Comparison of ENCODE assay signal across 10 cellular contexts in genomic region chr5:55636711-55637110, GRCh38.
A peak's percentile ranks its signal among the peaks of the same experiment; 100 is the strongest.
DNase-seq lines count a peak whose midpoint lies in the region; ATAC-seq and TF ChIP-seq lines count a peak whose summit lies in the region.
"Had no signal": no experiment of that assay in that cellular context is flagged by ENCODE, and none has a peak within 500 bp of the region (broad histone marks: within the 10 kb centered on the region; RNA-seq: fewer than 3 reads in every experiment).

No MANE protein-coding gene starts in this region.

- H3K4me3 ChIP-seq in LNCaP clone FGC (ENCODE audit: low read depth, low read length): no peak overlapping the region
- no peak overlapping the region for H3K4me3 ChIP-seq in liver (ENCODE audit: low read depth in 1 of 3, low read length in 3 of 3)
- no peak overlapping the region for H3K4me3 ChIP-seq in tibial nerve
- H3K4me3 ChIP-seq: GM12878 had no signal

- peak overlapping the region; percentile 7 for H3K27ac Mint-ChIP-seq in central memory CD8-positive, alpha-beta T cell (ENCODE audit: low read depth)
- no peak overlapping the region for H3K27ac Mint-ChIP-seq in activated CD4-positive, alpha-beta T cell treated with anti-CD3 and anti-CD28 coated beads, Interleukin-2, amount 10 ng/mL, durations not matched to agents 24 days and 14 days

- TF ChIP-seq RAD21 in liver (IDR thresholded peaks at IDR 0.05): peak; percentile 45 to 65

- intact Hi-C loops in activated CD4-positive, alpha-beta T cell treated with anti-CD3 and anti-CD28 coated beads, Interleukin-2, amount 10 ng/mL, durations not matched to agents 24 days and 14 days (cut with micrococcal nuclease): no loop called here

- ATAC-seq in central memory CD8-positive, alpha-beta T cell (replicated peaks; ENCODE audit: extremely low read depth, poor library complexity, severe bottlenecking): no peak
- no peak for ATAC-seq in GM21717 (IDR thresholded peaks at IDR 0.05; ENCODE audit: unreplicated experiment)
- ATAC-seq: GM12878 had no signal

- TF ChIP-seq CTCF in LNCaP clone FGC (IDR thresholded peaks at IDR 0.05; ENCODE audit: control insufficient read depth, extremely low read depth, insufficient read depth) (no peak), liver (IDR thresholded peaks at IDR 0.05; ENCODE audit: low read depth, low read length, missing input control) (no peak), tibial nerve (IDR thresholded peaks at IDR 0.05) (no peak)

- H3K4me1 ChIP-seq in liver (ENCODE audit: control insufficient read depth in 4 of 4, insufficient read depth in 4 of 4, low read length in 3 of 4) (peaks cover 4 to 48% (median 21%) of the 10 kb centered on the region in 4 donors), tibial nerve (peaks cover 0 to 58% (median 40%) of the 10 kb centered on the region in 4 donors)

- 11% methylated on average over 3 of the region's 3 CpGs for WGBS in liver
- 3 to 27% methylated on average over 3 of the region's 3 CpGs for WGBS in tibial nerve, 2 donors

- H3K9me3 ChIP-seq in liver (ENCODE audit: control insufficient read depth in 4 of 4, low read length in 3 of 4): no peaks in the 10 kb centered on the region
- no peaks in the 10 kb centered on the region for H3K9me3 ChIP-seq in tibial nerve

- H3K27ac ChIP-seq in liver (ENCODE audit: low read depth in 1 of 2, low read length in 2 of 2) (peak overlapping the region; percentile 88 to 96), tibial nerve (peak overlapping the region; percentile 20 to 70 (median 55))

- H3K36me3 ChIP-seq in liver (ENCODE audit: control insufficient read depth in 4 of 4, insufficient read depth in 3 of 4, low read depth in 1 of 4, low read length in 3 of 4) (no peaks in the 10 kb centered on the region), tibial nerve (peaks cover 0 to 4% (median 0%) of the 10 kb centered on the region in 3 donors)

- peak in 1 of 2 donors; percentile 38 for TF ChIP-seq EP300 in tibial nerve (IDR thresholded peaks at IDR 0.05)

- H3K27me3 ChIP-seq in liver (ENCODE audit: control insufficient read depth in 4 of 4, insufficient read depth in 4 of 4, low read length in 3 of 4): no peaks in the 10 kb centered on the region
- no peaks in the 10 kb centered on the region for H3K27me3 ChIP-seq in tibial nerve

- DNase-seq in LNCaP clone FGC (ENCODE audit: low read depth): peak; percentile 59
- no peak for DNase-seq in central memory CD8-positive, alpha-beta T cell (ENCODE audit: low spot score in 2 of 2)
- peak in 1 of 2 donors; percentile 68 for DNase-seq in tibial nerve (ENCODE audit: low spot score in 2 of 2)
- no peak for DNase-seq in stimulated activated CD8-positive, alpha-beta memory T cell treated with anti-CD3 and anti-CD28 coated beads, Interleukin-4, amount 100 ng/mL, for 48 hours
- DNase-seq in NCI-H2171 treated with DMSO at 0.1 percent for 48 hours (lab: John Stamatoyannopoulos, UW): no peak
- DNase-seq in activated CD4-positive, alpha-beta T cell treated with anti-CD3 and anti-CD28 coated beads, Interleukin-2, amount 10 ng/mL, durations not matched to agents 24 days and 14 days: no peak
- DNase-seq: amniotic stem cell had no signal

- peaks cover 12% of the 10 kb centered on the region for H3K36me3 Mint-ChIP-seq in central memory CD8-positive, alpha-beta T cell (ENCODE audit: insufficient read depth)
- peaks cover 19% of the 10 kb centered on the region for H3K36me3 Mint-ChIP-seq in activated CD4-positive, alpha-beta T cell treated with anti-CD3 and anti-CD28 coated beads, Interleukin-2, amount 10 ng/mL, durations not matched to agents 24 days and 14 days (ENCODE audit: low read depth)

- H3K9ac ChIP-seq in liver (ENCODE audit: low read depth in 1 of 2, low read length in 2 of 2): peak overlapping the region in 1 of 2 donors; percentile 85

- H3K4me3 Mint-ChIP-seq in central memory CD8-positive, alpha-beta T cell: no peak overlapping the region
- no peak overlapping the region for H3K4me3 Mint-ChIP-seq in activated CD4-positive, alpha-beta T cell treated with anti-CD3 and anti-CD28 coated beads, Interleukin-2, amount 10 ng/mL, durations not matched to agents 24 days and 14 days

- H3K9me3 Mint-ChIP-seq in central memory CD8-positive, alpha-beta T cell: no peaks in the 10 kb centered on the region
- H3K9me3 Mint-ChIP-seq in activated CD4-positive, alpha-beta T cell treated with anti-CD3 and anti-CD28 coated beads, Interleukin-2, amount 10 ng/mL, durations not matched to agents 24 days and 14 days: no peaks in the 10 kb centered on the region

- no peaks in the 10 kb centered on the region for H3K27me3 Mint-ChIP-seq in central memory CD8-positive, alpha-beta T cell
- H3K27me3 Mint-ChIP-seq in activated CD4-positive, alpha-beta T cell treated with anti-CD3 and anti-CD28 coated beads, Interleukin-2, amount 10 ng/mL, durations not matched to agents 24 days and 14 days: no peaks in the 10 kb centered on the region

- TF ChIP-seq POLR2A in tibial nerve (IDR thresholded peaks at IDR 0.05): no peak

- H3K4me1 Mint-ChIP-seq in central memory CD8-positive, alpha-beta T cell: no peaks in the 10 kb centered on the region
- peaks cover 12% of the 10 kb centered on the region for H3K4me1 Mint-ChIP-seq in activated CD4-positive, alpha-beta T cell treated with anti-CD3 and anti-CD28 coated beads, Interleukin-2, amount 10 ng/mL, durations not matched to agents 24 days and 14 days

TF ChIP-seq in liver, 16 proteins besides CTCF, POLR2A, EP300 and RAD21:
- peak; percentile 85 for TF ChIP-seq REST (IDR thresholded peaks at IDR 0.05)
- TF ChIP-seq HNF4G (IDR thresholded peaks at IDR 0.05): no peak
- peak in 1 of 2 donors; percentile 60 for TF ChIP-seq EGR1 (IDR thresholded peaks at IDR 0.05; ENCODE audit: low read depth in 2 of 2)
- no peak for TF ChIP-seq FOXA2 (IDR thresholded peaks at IDR 0.05)
- TF ChIP-seq JUND (IDR thresholded peaks at IDR 0.05): peak; percentile 84 to 91
- peak; percentile 94 for TF ChIP-seq NR2F2 (IDR thresholded peaks at IDR 0.05)
- peak; percentile 54 for TF ChIP-seq ZBTB33 (IDR thresholded peaks at IDR 0.05)
- no peak for TF ChIP-seq FOXA1 (IDR thresholded peaks at IDR 0.05)
- peak; percentile 97 to 99 for TF ChIP-seq RXRA (IDR thresholded peaks at IDR 0.05)
- no peak for TF ChIP-seq GABPA (IDR thresholded peaks at IDR 0.05 in 1 of 2, conservative IDR thresholded peaks at IDR 0.05 in 1 of 2)
- TF ChIP-seq HNF4A (conservative IDR thresholded peaks at IDR 0.05): peak; percentile 66 to 74
- TF ChIP-seq TAF1 (conservative IDR thresholded peaks at IDR 0.05): no peak
- peak; percentile 88 for TF ChIP-seq ATF3 (IDR thresholded peaks at IDR 0.05)
- TF ChIP-seq YY1 (IDR thresholded peaks at IDR 0.05): peak; percentile 79
- TF ChIP-seq MAX (IDR thresholded peaks at IDR 0.05): no peak
- peak; percentile 79 for TF ChIP-seq SP1 (IDR thresholded peaks at IDR 0.05)
